Comparison of ENCODE assay signal across 1 cellular context in the genomic region with DNA sequence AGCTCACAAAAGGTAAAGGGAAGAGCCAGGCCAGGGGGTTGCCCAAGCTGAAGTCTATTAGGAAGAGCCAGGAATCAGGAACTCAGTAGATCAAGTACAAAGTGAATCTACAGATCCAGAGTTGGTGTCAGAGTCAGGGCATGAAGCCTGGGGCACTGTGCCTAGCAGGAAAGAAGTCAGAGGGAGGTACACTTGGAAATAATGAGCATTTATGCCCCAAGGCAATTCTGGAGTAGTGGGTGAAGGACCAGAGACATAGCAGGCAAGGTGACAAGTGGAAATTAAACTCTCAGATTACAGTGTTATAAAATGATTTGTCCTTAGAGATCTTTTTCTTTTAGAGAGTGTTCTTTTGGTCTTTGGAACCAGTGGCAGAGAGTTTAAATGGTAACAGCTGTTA.
TF ChIP-seq lines count a peak whose summit lies in the region.

No MANE protein-coding gene starts in this region.

TF ChIP-seq in GM23338, 12 proteins besides CTCF, POLR2A, EP300 and RAD21 (continued from another document):
- TF ChIP-seq, protein P1, sequence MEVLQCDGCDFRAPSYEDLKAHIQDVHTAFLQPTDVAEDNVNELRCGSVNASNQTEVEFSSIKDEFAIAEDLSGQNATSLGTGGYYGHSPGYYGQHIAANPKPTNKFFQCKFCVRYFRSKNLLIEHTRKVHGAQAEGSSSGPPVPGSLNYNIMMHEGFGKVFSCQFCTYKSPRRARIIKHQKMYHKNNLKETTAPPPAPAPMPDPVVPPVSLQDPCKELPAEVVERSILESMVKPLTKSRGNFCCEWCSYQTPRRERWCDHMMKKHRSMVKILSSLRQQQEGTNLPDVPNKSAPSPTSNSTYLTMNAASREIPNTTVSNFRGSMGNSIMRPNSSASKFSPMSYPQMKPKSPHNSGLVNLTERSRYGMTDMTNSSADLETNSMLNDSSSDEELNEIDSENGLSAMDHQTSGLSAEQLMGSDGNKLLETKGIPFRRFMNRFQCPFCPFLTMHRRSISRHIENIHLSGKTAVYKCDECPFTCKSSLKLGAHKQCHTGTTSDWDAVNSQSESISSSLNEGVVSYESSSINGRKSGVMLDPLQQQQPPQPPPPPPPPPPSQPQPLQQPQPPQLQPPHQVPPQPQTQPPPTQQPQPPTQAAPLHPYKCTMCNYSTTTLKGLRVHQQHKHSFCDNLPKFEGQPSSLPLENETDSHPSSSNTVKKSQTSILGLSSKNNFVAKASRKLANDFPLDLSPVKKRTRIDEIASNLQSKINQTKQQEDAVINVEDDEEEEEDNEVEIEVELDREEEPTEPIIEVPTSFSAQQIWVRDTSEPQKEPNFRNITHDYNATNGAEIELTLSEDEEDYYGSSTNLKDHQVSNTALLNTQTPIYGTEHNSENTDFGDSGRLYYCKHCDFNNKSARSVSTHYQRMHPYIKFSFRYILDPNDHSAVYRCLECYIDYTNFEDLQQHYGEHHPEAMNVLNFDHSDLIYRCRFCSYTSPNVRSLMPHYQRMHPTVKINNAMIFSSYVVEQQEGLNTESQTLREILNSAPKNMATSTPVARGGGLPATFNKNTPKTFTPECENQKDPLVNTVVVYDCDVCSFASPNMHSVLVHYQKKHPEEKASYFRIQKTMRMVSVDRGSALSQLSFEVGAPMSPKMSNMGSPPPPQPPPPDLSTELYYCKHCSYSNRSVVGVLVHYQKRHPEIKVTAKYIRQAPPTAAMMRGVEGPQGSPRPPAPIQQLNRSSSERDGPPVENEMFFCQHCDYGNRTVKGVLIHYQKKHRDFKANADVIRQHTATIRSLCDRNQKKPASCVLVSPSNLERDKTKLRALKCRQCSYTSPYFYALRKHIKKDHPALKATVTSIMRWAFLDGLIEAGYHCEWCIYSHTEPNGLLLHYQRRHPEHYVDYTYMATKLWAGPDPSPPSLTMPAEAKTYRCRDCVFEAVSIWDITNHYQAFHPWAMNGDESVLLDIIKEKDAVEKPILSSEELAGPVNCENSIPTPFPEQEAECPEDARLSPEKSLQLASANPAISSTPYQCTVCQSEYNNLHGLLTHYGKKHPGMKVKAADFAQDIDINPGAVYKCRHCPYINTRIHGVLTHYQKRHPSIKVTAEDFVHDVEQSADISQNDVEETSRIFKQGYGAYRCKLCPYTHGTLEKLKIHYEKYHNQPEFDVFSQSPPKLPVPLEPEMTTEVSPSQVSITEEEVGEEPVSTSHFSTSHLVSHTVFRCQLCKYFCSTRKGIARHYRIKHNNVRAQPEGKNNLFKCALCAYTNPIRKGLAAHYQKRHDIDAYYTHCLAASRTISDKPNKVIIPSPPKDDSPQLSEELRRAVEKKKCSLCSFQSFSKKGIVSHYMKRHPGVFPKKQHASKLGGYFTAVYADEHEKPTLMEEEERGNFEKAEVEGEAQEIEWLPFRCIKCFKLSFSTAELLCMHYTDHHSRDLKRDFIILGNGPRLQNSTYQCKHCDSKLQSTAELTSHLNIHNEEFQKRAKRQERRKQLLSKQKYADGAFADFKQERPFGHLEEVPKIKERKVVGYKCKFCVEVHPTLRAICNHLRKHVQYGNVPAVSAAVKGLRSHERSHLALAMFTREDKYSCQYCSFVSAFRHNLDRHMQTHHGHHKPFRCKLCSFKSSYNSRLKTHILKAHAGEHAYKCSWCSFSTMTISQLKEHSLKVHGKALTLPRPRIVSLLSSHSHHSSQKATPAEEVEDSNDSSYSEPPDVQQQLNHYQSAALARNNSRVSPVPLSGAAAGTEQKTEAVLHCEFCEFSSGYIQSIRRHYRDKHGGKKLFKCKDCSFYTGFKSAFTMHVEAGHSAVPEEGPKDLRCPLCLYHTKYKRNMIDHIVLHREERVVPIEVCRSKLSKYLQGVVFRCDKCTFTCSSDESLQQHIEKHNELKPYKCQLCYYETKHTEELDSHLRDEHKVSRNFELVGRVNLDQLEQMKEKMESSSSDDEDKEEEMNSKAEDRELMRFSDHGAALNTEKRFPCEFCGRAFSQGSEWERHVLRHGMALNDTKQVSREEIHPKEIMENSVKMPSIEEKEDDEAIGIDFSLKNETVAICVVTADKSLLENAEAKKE (CRISPR knock-in tag; IDR thresholded peaks at IDR 0.05): no peak
- no peak for TF ChIP-seq CREB1 (CRISPR knock-in tag; IDR thresholded peaks at IDR 0.05; ENCODE audit: low read depth)
